16 cellular contexts compared by ENCODE assay signal in the genomic region with DNA sequence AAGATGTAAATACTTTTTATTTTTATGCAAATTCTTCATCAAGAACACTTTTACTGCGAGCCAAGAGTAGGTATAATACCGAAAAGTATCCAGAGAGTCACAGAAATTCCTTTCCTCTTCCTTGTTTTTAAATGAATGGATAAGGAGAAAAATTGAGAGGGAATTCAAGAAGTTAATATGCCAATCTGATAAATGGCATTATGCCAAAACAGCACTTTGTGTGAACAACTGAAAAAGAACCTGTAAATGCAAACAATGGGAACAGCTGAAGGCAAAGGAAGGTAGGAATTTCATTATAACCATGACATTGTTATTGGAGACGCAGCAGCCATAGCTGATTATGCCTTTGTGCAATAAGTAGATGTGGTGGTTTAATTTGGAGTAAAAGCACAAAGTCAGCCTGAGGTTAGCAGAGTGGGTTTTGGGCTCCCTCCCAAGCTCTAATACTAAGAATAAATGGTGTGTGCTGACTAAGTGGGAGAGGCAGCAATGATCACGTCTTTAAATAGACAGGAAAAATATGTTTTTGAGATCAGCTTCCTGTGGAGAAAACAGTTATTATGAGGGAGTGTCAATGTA.
DNase-seq lines count a peak whose midpoint lies in the region; ATAC-seq and TF ChIP-seq lines count a peak whose summit lies in the region.
"Had no signal": no experiment of that assay in that cellular context is flagged by ENCODE, and none has a peak within 500 bp of the region (broad histone marks: within the 10 kb centered on the region; RNA-seq: fewer than 3 reads in every experiment).

No MANE protein-coding gene starts in this region.

- H3K9me3 ChIP-seq in HAP-1 (no peaks in the 10 kb centered on the region), neuron (ENCODE audit: low read length) (no peaks in the 10 kb centered on the region)
- H3K9me3 ChIP-seq: adrenal gland, BE2C, prostate gland, SJSA1 had no signal

- H3K4me2 ChIP-seq in mesendoderm (ENCODE audit: low read length) = no peak overlapping the region

- no peak overlapping the region for H3K18ac ChIP-seq in mesendoderm (ENCODE audit: low read length)

- no peak overlapping the region for H3K23ac ChIP-seq in mesendoderm (ENCODE audit: low read length)

- ATAC-seq in HG03175 (IDR thresholded peaks at IDR 0.05; ENCODE audit: unreplicated experiment) = no peak
- ATAC-seq: activated CD4-positive, CD25-positive, alpha-beta regulatory T cell treated with anti-CD3 and anti-CD28 coated beads, Interleukin-2, amount 50 U/mL, for 24 hours; activated T-helper 17 cell treated with anti-CD3 and anti-CD28 coated beads, Interleukin-2, amount 50 U/mL, for 72 hours; stimulated activated effector memory CD8-positive, alpha-beta T cell treated with anti-CD3 and anti-CD28 coated beads, Interleukin-12 subunit alpha, Interleukin-12 subunit beta, amount 100 ng/mL, for 72 hours had no signal

- H3K56ac ChIP-seq in mesendoderm (ENCODE audit: low read length) = no peak overlapping the region

- H3K79me1 ChIP-seq in mesendoderm (ENCODE audit: low read length) = no peaks in the 10 kb centered on the region

- H3K27ac ChIP-seq in mesendoderm (ENCODE audit: low read depth, low read length) (no peak overlapping the region), brain microvascular endothelial cell (no peak overlapping the region)
- H3K27ac ChIP-seq: adrenal gland, prostate gland, SJSA1 had no signal

- H3K9ac ChIP-seq in mesendoderm (ENCODE audit: low read length) = no peak overlapping the region

- H2AFZ ChIP-seq in neuron (ENCODE audit: low read depth, low read length) = peak overlapping the region; percentile 16

- H3K36me3 ChIP-seq in HAP-1 (replicated peaks) (no peaks in the 10 kb centered on the region), neuron (ENCODE audit: insufficient read depth, low read length) (no peaks in the 10 kb centered on the region), mesendoderm (ENCODE audit: control insufficient read depth, insufficient read depth, low read length) (no peaks in the 10 kb centered on the region), brain microvascular endothelial cell (replicated peaks) (no peaks in the 10 kb centered on the region)
- H3K36me3 ChIP-seq: adrenal gland, BE2C, prostate gland, SJSA1 had no signal

- H3K4ac ChIP-seq in mesendoderm (ENCODE audit: low read depth, low read length) = no peak overlapping the region

- no peak overlapping the region for H2BK5ac ChIP-seq in mesendoderm (ENCODE audit: low read length)

- H2AK5ac ChIP-seq in mesendoderm (ENCODE audit: low read length) = no peak overlapping the region

- in situ Hi-C loops in HAP-1 (cut with MboI; ENCODE audit: low sequenced_read_pairs) = no loop called here
- in situ Hi-C loops in brain microvascular endothelial cell (cut with HindIII; ENCODE audit: low pct_ligation_motif_present, low sequenced_read_pairs) = no loop called here

- DNase-seq in HAP-1 (ENCODE audit: low spot score in 2 of 2) (peak; percentile 46 to 89), NCI-H1436 treated with DMSO at 0.1 percent for 48 hours (lab: John Stamatoyannopoulos, UW) (peak; percentile 93), NCI-H748 (lab: John Stamatoyannopoulos, UW; ENCODE audit: unreplicated experiment) (peak; percentile 96), mesendoderm (no peak), brain microvascular endothelial cell (no peak)
- DNase-seq: adrenal gland, BE2C, hippocampal formation, NCI-H510A treated with DMSO at 0.1 percent for 48 hours had no signal

- WGBS in mesendoderm (ENCODE audit: extremely low coverage, insufficient coverage, low lambda C conversion rate) = no CpG with 5 or more reads among the region's 4 CpGs

- H3K27me3 ChIP-seq in HAP-1 (ENCODE audit: low read depth) = no peaks in the 10 kb centered on the region
- no peaks in the 10 kb centered on the region for H3K27me3 ChIP-seq in neuron (ENCODE audit: insufficient read depth, low read length)
- H3K27me3 ChIP-seq in mesendoderm (ENCODE audit: insufficient read depth, low read length, poor library complexity) = no peaks in the 10 kb centered on the region
- no peaks in the 10 kb centered on the region for H3K27me3 ChIP-seq in brain microvascular endothelial cell (replicated peaks)
- H3K27me3 ChIP-seq: adrenal gland, BE2C, SJSA1 had no signal

- H3K4me1 ChIP-seq in HAP-1 (peaks cover 10% of the 10 kb centered on the region), neuron (ENCODE audit: insufficient read depth, low read length) (peaks cover 2% of the 10 kb centered on the region), mesendoderm (ENCODE audit: control insufficient read depth, low read depth, low read length) (no peaks in the 10 kb centered on the region)
- H3K4me1 ChIP-seq: adrenal gland, BE2C, prostate gland, SJSA1 had no signal

- no peak overlapping the region for H4K5ac ChIP-seq in mesendoderm (ENCODE audit: low read length)

- TF ChIP-seq CTCF in brain microvascular endothelial cell (IDR thresholded peaks at IDR 0.05; ENCODE audit: low read depth, low read length, missing control alignments) = no peak

- H3K79me2 ChIP-seq in mesendoderm (ENCODE audit: control insufficient read depth, insufficient read depth, low read length) = no peaks in the 10 kb centered on the region

- H2BK120ac ChIP-seq in mesendoderm (ENCODE audit: low read depth, low read length) = no peak overlapping the region

- H2BK15ac ChIP-seq in mesendoderm (replicated peaks; ENCODE audit: low read depth) = no peak overlapping the region

- H4K8ac ChIP-seq in mesendoderm (ENCODE audit: low read depth, low read length) = no peak overlapping the region

- no peak overlapping the region for H3K4me3 ChIP-seq in HAP-1
- no peak overlapping the region for H3K4me3 ChIP-seq in neuron (ENCODE audit: low read length)
- no peak overlapping the region for H3K4me3 ChIP-seq in mesendoderm (ENCODE audit: low read length)
- H3K4me3 ChIP-seq in brain microvascular endothelial cell (ENCODE audit: low read depth, low read length) = no peak overlapping the region
- H3K4me3 ChIP-seq: adrenal gland, prostate gland, SJSA1 had no signal

Comparison
In these comparisons a context has a peak if more than half of its experiments do, and no peak if none do; other contexts are left out.
1. DNase-seq: peak in HAP-1 (2 of 2), NCI-H1436 treated with DMSO at 0.1 percent for 48 hours (single experiment) and NCI-H748 (single experiment); none in mesendoderm (single experiment) and brain microvascular endothelial cell (single experiment).